Comparison of ENCODE assay signal across 27 cellular contexts in the genomic region with DNA sequence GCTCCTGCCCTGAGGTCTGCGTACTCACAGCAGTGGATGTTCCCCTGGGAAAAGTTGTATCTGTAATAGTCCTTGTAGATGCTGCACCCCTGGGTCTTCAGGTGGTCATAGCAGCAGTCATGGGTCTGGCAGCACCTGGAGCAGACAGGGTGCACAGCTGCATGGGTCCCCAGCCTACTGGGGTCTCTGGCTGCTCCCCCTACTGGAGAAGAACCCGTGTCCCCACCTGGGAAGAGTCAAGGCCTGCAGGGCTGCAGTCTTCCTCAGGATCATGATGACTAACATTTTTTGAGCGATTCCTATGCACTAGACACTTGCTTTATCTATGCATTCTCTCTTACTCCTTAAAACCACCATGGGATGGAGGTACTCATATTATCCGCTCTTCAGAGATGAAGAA. TPM values are rescaled to one million over a fixed set of nuclear protein-coding genes. Genes with fewer than 3 reads are reported as not detected.
"Had no signal": no experiment of that assay in that cellular context is flagged by ENCODE, and none has a peak within 500 bp of the region (broad histone marks: within the 10 kb centered on the region; RNA-seq: fewer than 3 reads in every experiment).

No MANE protein-coding gene starts in this region.

- H3K36me3 ChIP-seq: heart right ventricle, prostate gland, thoracic aorta, upper lobe of left lung had no signal

- H3K27ac ChIP-seq: heart right ventricle, prostate gland, thoracic aorta, upper lobe of left lung had no signal

- H3K9me3 ChIP-seq: heart right ventricle, prostate gland, thoracic aorta, upper lobe of left lung had no signal

- H3K4me1 ChIP-seq: heart right ventricle, prostate gland, upper lobe of left lung had no signal

- ATAC-seq: esophagus mucosa; heart right ventricle; naive thymus-derived CD4-positive, alpha-beta T cell; right cardiac atrium; stimulated activated effector memory CD8-positive, alpha-beta T cell treated with anti-CD3 and anti-CD28 coated beads, Interleukin-12 subunit alpha, Interleukin-12 subunit beta, amount 100 ng/mL, for 72 hours had no signal

- H3K27ac Mint-ChIP-seq: activated B cell treated with CpG ODN at 0.5 μM for 24 hours; activated CD4-positive, alpha-beta T cell treated with anti-CD3 and anti-CD28 coated beads, Interleukin-2, amount 10 ng/mL, durations not matched to agents 7 days and 5 days; naive thymus-derived CD4-positive, alpha-beta T cell; stimulated activated effector memory CD8-positive, alpha-beta T cell treated with anti-CD3 and anti-CD28 coated beads, Interleukin-12 subunit alpha, Interleukin-12 subunit beta, amount 100 ng/mL, for 72 hours; T-helper 2 cell treated with Interferon-gamma antibody and Interleukin-4, amounts not matched to agents 5 μg/mL and 100 μg/mL, for 36 hours had no signal

- H3K36me3 Mint-ChIP-seq: naive thymus-derived CD4-positive, alpha-beta T cell; stimulated activated effector memory CD8-positive, alpha-beta T cell treated with anti-CD3 and anti-CD28 coated beads, Interleukin-12 subunit alpha, Interleukin-12 subunit beta, amount 100 ng/mL, for 72 hours had no signal

- H3K9me3 Mint-ChIP-seq: activated B cell treated with CpG ODN at 0.5 μM for 24 hours; activated CD4-positive, alpha-beta T cell treated with anti-CD3 and anti-CD28 coated beads, Interleukin-2, amount 10 ng/mL, durations not matched to agents 7 days and 5 days; naive thymus-derived CD4-positive, alpha-beta T cell; stimulated activated effector memory CD8-positive, alpha-beta T cell treated with anti-CD3 and anti-CD28 coated beads, Interleukin-12 subunit alpha, Interleukin-12 subunit beta, amount 100 ng/mL, for 72 hours; T-helper 2 cell treated with Interferon-gamma antibody and Interleukin-4, amounts not matched to agents 5 μg/mL and 100 μg/mL, for 36 hours had no signal

- H3K4me3 Mint-ChIP-seq: activated B cell treated with CpG ODN at 0.5 μM for 24 hours; activated CD4-positive, alpha-beta T cell treated with anti-CD3 and anti-CD28 coated beads, Interleukin-2, amount 10 ng/mL, durations not matched to agents 7 days and 5 days; naive thymus-derived CD4-positive, alpha-beta T cell; stimulated activated effector memory CD8-positive, alpha-beta T cell treated with anti-CD3 and anti-CD28 coated beads, Interleukin-12 subunit alpha, Interleukin-12 subunit beta, amount 100 ng/mL, for 72 hours; T-helper 2 cell treated with Interferon-gamma antibody and Interleukin-4, amounts not matched to agents 5 μg/mL and 100 μg/mL, for 36 hours had no signal

- FAIRE-seq: astrocyte, TTC549 had no signal

- H3K4me1 Mint-ChIP-seq: activated CD4-positive, alpha-beta T cell treated with anti-CD3 and anti-CD28 coated beads, Interleukin-2, amount 10 ng/mL, durations not matched to agents 7 days and 5 days had no signal

- H3K4me3 ChIP-seq: heart right ventricle, prostate gland, smooth muscle cell, thoracic aorta, upper lobe of left lung had no signal

- H3K27me3 ChIP-seq: upper lobe of left lung had no signal

- H3K4me2 ChIP-seq: smooth muscle cell had no signal

- H3K27me3 Mint-ChIP-seq: activated B cell treated with CpG ODN at 0.5 μM for 24 hours had no signal

- DNase-seq: activated B cell treated with CpG ODN at 0.5 μM for 24 hours; activated CD4-positive, alpha-beta T cell treated with anti-CD3 and anti-CD28 coated beads, Interleukin-2, amount 10 ng/mL, durations not matched to agents 7 days and 5 days; activated CD8-positive, alpha-beta memory T cell treated with anti-CD3 and anti-CD28 coated beads for 24 hours; activated CD8-positive, alpha-beta memory T cell treated with anti-CD3 and anti-CD28 coated beads, Interleukin-2, amount 50 U/mL, for 48 hours; activated effector memory CD4-positive, alpha-beta T cell treated with Interleukin-2 at 50 U/mL for 16 hours; activated naive CD4-positive, alpha-beta T cell treated with anti-CD3 and anti-CD28 coated beads, Interleukin-2, amount 50 U/mL, for 16 hours; activated T-cell treated with anti-CD3 and anti-CD28 coated beads, Interleukin-2, amount 50 U/mL, for 48 hours; effector CD4-positive, alpha-beta T cell; heart right ventricle; mesenchymal stem cell; naive thymus-derived CD4-positive, alpha-beta T cell; right cardiac atrium; stimulated activated CD4-positive, alpha-beta T cell treated with anti-CD3 and anti-CD28 coated beads, Interleukin-4, amount 100 ng/mL, for 24 hours; upper lobe of left lung had no signal

RNA-seq across cellular contexts. Expression of a gene that starts 3.9 kb away (rescaled TPM):
- total RNA-seq: activated CD4-positive, alpha-beta T cell treated with anti-CD3 and anti-CD28 coated beads, Interleukin-2, amount 10 ng/mL, durations not matched to agents 7 days and 5 days; astrocyte; bronchial epithelial cell; cerebellum; lower leg skin; mucosa of gallbladder; naive thymus-derived CD4-positive, alpha-beta T cell; osteocyte; prostate gland; right cardiac atrium; smooth muscle cell; thoracic aorta had no signal
- polyA plus RNA-seq: heart right ventricle; naive thymus-derived CD4-positive, alpha-beta T cell; right cardiac atrium; smooth muscle cell had no signal

RNA-seq across cellular contexts. Expression of a gene that starts 23.6 kb away (rescaled TPM):
- total RNA-seq: activated B cell treated with CpG ODN at 0.5 μM for 24 hours; activated CD4-positive, alpha-beta T cell treated with anti-CD3 and anti-CD28 coated beads, Interleukin-2, amount 10 ng/mL, durations not matched to agents 7 days and 5 days; bronchial epithelial cell; cerebellum; heart right ventricle; naive thymus-derived CD4-positive, alpha-beta T cell; osteocyte; right cardiac atrium; thoracic aorta; upper lobe of left lung had no signal
- polyA plus RNA-seq: heart right ventricle; naive thymus-derived CD4-positive, alpha-beta T cell; right cardiac atrium had no signal

RNA-seq across cellular contexts. Expression of a gene that starts 45.5 kb away (rescaled TPM):
- total RNA-seq: activated B cell treated with CpG ODN at 0.5 μM for 24 hours; activated CD4-positive, alpha-beta T cell treated with anti-CD3 and anti-CD28 coated beads, Interleukin-2, amount 10 ng/mL, durations not matched to agents 7 days and 5 days; astrocyte; bronchial epithelial cell; cerebellum; naive thymus-derived CD4-positive, alpha-beta T cell; osteocyte had no signal
- polyA plus RNA-seq: naive thymus-derived CD4-positive, alpha-beta T cell had no signal
